ENCODE assay signal across 21 cellular contexts in genomic region chr22:20406686-20407408, GRCh38.
"Had no signal": no experiment of that assay in that cellular context is flagged by ENCODE, and none has a peak within 500 bp of the region (broad histone marks: within the 10 kb centered on the region; RNA-seq: fewer than 3 reads in every experiment).

No MANE protein-coding gene starts in this region.

- H3K27ac Mint-ChIP-seq: activated naive CD8-positive, alpha-beta T cell; activated T-cell treated with anti-CD3 and anti-CD28 coated beads, Interleukin-2, amount 50 U/mL, for 24 hours had no signal

- FAIRE-seq: frontal cortex had no signal

- H3K4me3 ChIP-seq: prostate gland, skin epidermis, tibial nerve had no signal

- H3K36me3 Mint-ChIP-seq: natural killer cell treated with Interleukin-12 subunit alpha and Interleukin-12 subunit beta and Interleukin-15 and Interleukin-18, amount 100 ng/mL, for 72 hours had no signal

- H3K4me3 Mint-ChIP-seq: activated naive CD8-positive, alpha-beta T cell; activated T-cell treated with anti-CD3 and anti-CD28 coated beads, Interleukin-2, amount 50 U/mL, for 24 hours; brain; central memory CD8-positive, alpha-beta T cell; immature natural killer cell; natural killer cell treated with Interleukin-12 subunit alpha and Interleukin-12 subunit beta and Interleukin-15 and Interleukin-18, amount 100 ng/mL, for 72 hours had no signal

- H3K27ac ChIP-seq: epithelial cell of prostate, prostate gland, skin epidermis, tibial nerve had no signal

- H3K9me3 ChIP-seq: prostate gland, tibial nerve had no signal

- H3K4me1 ChIP-seq: prostate gland, tibial nerve had no signal

- H3K36me3 ChIP-seq: prostate gland had no signal

- DNase-seq: activated CD4-positive, alpha-beta T cell treated with anti-CD3 and anti-CD28 coated beads, Interleukin-2, amount 50 U/mL, for 1 hour; activated effector memory CD4-positive, alpha-beta T cell treated with Interleukin-2 at 50 U/mL for 16 hours; activated T-cell treated with anti-CD3 and anti-CD28 coated beads, Interleukin-2, amount 50 U/mL, for 24 hours; cortex of kidney; effector CD8-positive, alpha-beta T cell; immature natural killer cell; mesendoderm; right cardiac atrium; stimulated activated CD4-positive, alpha-beta T cell treated with anti-CD3 and anti-CD28 coated beads, Interleukin-4, amount 100 ng/mL, for 24 hours; stimulated activated naive CD4-positive, alpha-beta T cell treated with Interleukin-2 at 50 U/mL for 16 hours; substantia nigra; T-helper 2 cell had no signal

- H3K27me3 ChIP-seq: tibial nerve had no signal

- H3K27me3 Mint-ChIP-seq: activated naive CD8-positive, alpha-beta T cell; activated T-cell treated with anti-CD3 and anti-CD28 coated beads, Interleukin-2, amount 50 U/mL, for 24 hours; brain; central memory CD8-positive, alpha-beta T cell; natural killer cell treated with Interleukin-12 subunit alpha and Interleukin-12 subunit beta and Interleukin-15 and Interleukin-18, amount 100 ng/mL, for 72 hours had no signal

- H3K4me1 Mint-ChIP-seq: brain had no signal

- H3K9me3 Mint-ChIP-seq: activated T-cell treated with anti-CD3 and anti-CD28 coated beads, Interleukin-2, amount 50 U/mL, for 24 hours; brain; immature natural killer cell; natural killer cell treated with Interleukin-12 subunit alpha and Interleukin-12 subunit beta and Interleukin-15 and Interleukin-18, amount 100 ng/mL, for 72 hours had no signal
